8 cellular contexts compared by ENCODE assay signal in genomic region chr11:76444065-76444383, GRCh38. TPM values are rescaled to one million over a fixed set of nuclear protein-coding genes. Genes with fewer than 3 reads are reported as not detected.
DNase-seq lines count a peak whose midpoint lies in the region; ATAC-seq and TF ChIP-seq lines count a peak whose summit lies in the region.

No MANE protein-coding gene starts in this region.

- H3K4me1 ChIP-seq in GM23248 (ENCODE audit: insufficient read depth) = peaks cover 13% of the 10 kb centered on the region; the same call in 1 of the 2 replicates
- H3K4me1 ChIP-seq in gastrocnemius medialis = peaks cover 16 to 25% of the 10 kb centered on the region in 2 donors

- H3K9me3 ChIP-seq in GM23248 (ENCODE audit: low read depth) = no peaks in the 10 kb centered on the region
- H3K9me3 ChIP-seq in gastrocnemius medialis = no peaks in the 10 kb centered on the region

- H4K20me1 ChIP-seq in GM23248 (ENCODE audit: insufficient read depth) = no peaks in the 10 kb centered on the region; the same call in 1 of the 2 replicates

- POLR2A ChIA-PET in T-cell (lab: Charles Lee) = no interaction called here

- peaks cover 31 to 46% (median 41%) of the 10 kb centered on the region in 3 donors for H3K4me1 Mint-ChIP-seq in T-cell

- CTCF ChIA-PET in T-cell (lab: Charles Lee) = no interaction called here

- TF ChIP-seq CTCF in fibroblast of the aortic adventitia (IDR thresholded peaks at IDR 0.05; ENCODE audit: insufficient read depth, low read length) = no peak
- TF ChIP-seq CTCF in gastrocnemius medialis (IDR thresholded peaks at IDR 0.05 in 4 of 5, conservative IDR thresholded peaks at IDR 0.05 in 1 of 5) = no peak

- H2AFZ ChIP-seq in GM23248 = peak overlapping the region; percentile 85

- no peaks in the 10 kb centered on the region for H3F3A ChIP-seq in GM23248 (ENCODE audit: insufficient read depth)

- ATAC-seq in T-cell (replicated peaks in 1 of 4) (no peak), gastrocnemius medialis (no peak), GM19328 (IDR thresholded peaks at IDR 0.05; ENCODE audit: unreplicated experiment) (no peak), GM18907 (IDR thresholded peaks at IDR 0.05; ENCODE audit: unreplicated experiment) (no peak)

- H3K27me3 ChIP-seq in GM23248 (replicated peaks; ENCODE audit: insufficient read depth) (no peaks in the 10 kb centered on the region), gastrocnemius medialis (no peaks in the 10 kb centered on the region)

- H3K36me3 ChIP-seq in GM23248 (ENCODE audit: low read depth) = no peaks in the 10 kb centered on the region; the same call in 1 of the 2 replicates
- H3K36me3 ChIP-seq in gastrocnemius medialis = peaks cover 0 to 20% of the 10 kb centered on the region in 2 donors

- H3K4me2 ChIP-seq in GM23248 (ENCODE audit: unreplicated experiment) = peak overlapping the region; percentile 95

- WGBS in GM23248 (ENCODE audit: low coverage in 1 of 2, low lambda C conversion rate in 2 of 2, missing lambda C conversion rate in 2 of 2), 2 experiments = 1 to 2% methylated on average over 10 of the region's 10 CpGs

- peak overlapping the region; percentile 94 to 97 (median 96) for H3K4me3 Mint-ChIP-seq in T-cell

- H3K4me3 ChIP-seq in GM23248 (peak overlapping the region; percentile 94), fibroblast of the aortic adventitia (ENCODE audit: low read depth, low read length) (peak overlapping the region; percentile 97), gastrocnemius medialis (peak overlapping the region; percentile 81 to 99 (median 98))

- peaks cover 12% of the 10 kb centered on the region for H3K36me3 Mint-ChIP-seq in T-cell

- peaks cover 52% of the 10 kb centered on the region for H3K79me2 ChIP-seq in GM23248 (ENCODE audit: insufficient read depth)

- H3K9me3 Mint-ChIP-seq in T-cell = no peaks in the 10 kb centered on the region

- H3K27ac Mint-ChIP-seq in T-cell = peak overlapping the region; percentile 93 to 96

- no peaks in the 10 kb centered on the region for H3K27me3 Mint-ChIP-seq in T-cell

- DNase-seq in GM23248 = no peak
- no peak for DNase-seq in T-cell
- DNase-seq in fibroblast of the aortic adventitia (ENCODE audit: low read depth) = no peak
- DNase-seq in gastrocnemius medialis = no peak
- DNase-seq in inferior parietal cortex (ENCODE audit: extremely low spot score) = no peak
- DNase-seq in AG08395 (ENCODE audit: low spot score) = no peak

- intact Hi-C loops in gastrocnemius medialis (cut with DNase I; ENCODE audit: low total_unique reads) = loop anchor here (1.0 to 10.0 kb wide), 3 partner anchors 63 to 629 kb away; partner anchors contain the start of genes GVQW3, THAP12, UVRAG and WNT11

- H3K9ac ChIP-seq in GM23248 = peak overlapping the region; percentile 91

- H3K9me2 ChIP-seq in GM23248 (ENCODE audit: insufficient read depth) = no peaks in the 10 kb centered on the region

- in situ Hi-C loops in GM23248 (cut with MboI) (no loop called here), gastrocnemius medialis (cut with MboI; ENCODE audit: low sequenced_read_pairs in 4 of 4) (loop anchor here in 2 of 4 donors (5.0 to 10.0 kb wide), 3 partner anchors 57 to 209 kb away; partner anchors contain the start of genes GVQW3 (in 1 of the 2) and THAP12 (in 1 of the 2))

- TF ChIP-seq POLR2A in gastrocnemius medialis (IDR thresholded peaks at IDR 0.05) = no peak

- H3K27ac ChIP-seq in GM23248 = peak overlapping the region; percentile 85
- peak overlapping the region; percentile 97 to 98 (median 97) for H3K27ac ChIP-seq in gastrocnemius medialis

RNA-seq across cellular contexts. Expression of gene EMSY, which starts 0.8 kb away (rescaled TPM):
- 6.6 and 14.6 TPM in 2 replicates for total RNA-seq in GM23248 (2014; rRNA removed; shearing (Covaris generic))
- 9.6 and 10.9 TPM in 2 replicates for polyA plus RNA-seq in GM23248 (2016; fragmentation: Nextera tagmentation; extraction: Ambion mirVana)
- 10 to 100 TPM; 33.4 to 39.0 (median 38.0) TPM for total RNA-seq in T-cell
- total RNA-seq in fibroblast of the aortic adventitia (ENCODE audit: low replicate concordance) = 5.9 and 30.8 TPM in 2 replicates
- total RNA-seq in gastrocnemius medialis = 10 to 100 TPM; 18.8 to 43.6 (median 19.9) TPM
